ENCODE assay signal across 23 cellular contexts in genomic region chr3:58507356-58508062, GRCh38. TPM values are rescaled to one million over a fixed set of nuclear protein-coding genes. Genes with fewer than 3 reads are reported as not detected.
DNase-seq lines count a peak whose midpoint lies in the region; ATAC-seq and TF ChIP-seq lines count a peak whose summit lies in the region.
"Had no signal": no experiment of that assay in that cellular context is flagged by ENCODE, and none has a peak within 500 bp of the region (broad histone marks: within the 10 kb centered on the region; RNA-seq: fewer than 3 reads in every experiment).

No MANE protein-coding gene starts in this region.

- ATAC-seq in left cardiac atrium: no peak
- ATAC-seq: A549, HCT116, HepG2 had no signal

- no peak overlapping the region for H2BK15ac ChIP-seq in mesenchymal stem cell (ENCODE audit: low read depth, poor library complexity, severe bottlenecking)

- no peak overlapping the region for H3K23ac ChIP-seq in mesenchymal stem cell (ENCODE audit: low read length in 2 of 2)

- WGBS in mesenchymal stem cell: 92% methylated on average over 1 of the region's 2 CpGs
- WGBS in esophagus muscularis mucosa: 61% methylated on average over 2 of the region's 2 CpGs

- H3K9me3 Mint-ChIP-seq in nephron: no peaks in the 10 kb centered on the region
- H3K9me3 Mint-ChIP-seq: CD14-positive monocyte; CD4-positive, alpha-beta memory T cell; HFFc6; IgD-negative memory B cell had no signal

- peak overlapping the region in 2 of 3 experiments; percentile 8 to 35 for H3K27ac Mint-ChIP-seq in nephron
- H3K27ac Mint-ChIP-seq: CD14-positive monocyte; CD4-positive, alpha-beta memory T cell; HFFc6; IgD-negative memory B cell had no signal

- H2BK12ac ChIP-seq in mesenchymal stem cell (ENCODE audit: low read length in 2 of 2): no peak overlapping the region

- H2BK5ac ChIP-seq in mesenchymal stem cell (ENCODE audit: low read depth, low read length, poor library complexity, severe bottlenecking): no peak overlapping the region

- no peak overlapping the region for H3K9ac ChIP-seq in mesenchymal stem cell (ENCODE audit: low read length)
- H3K9ac ChIP-seq: BLaER1 had no signal

- no peak overlapping the region for H3K18ac ChIP-seq in mesenchymal stem cell (ENCODE audit: low read depth in 1 of 2, low read length in 2 of 2)

- H3K4me1 ChIP-seq in right atrium auricular region: no peaks in the 10 kb centered on the region
- H3K4me1 ChIP-seq in mesenchymal stem cell (ENCODE audit: control insufficient read depth, insufficient read depth, low read depth, low read length): no peaks in the 10 kb centered on the region
- H3K4me1 ChIP-seq in esophagus muscularis mucosa: peaks cover 0 to 11% (median 7%) of the 10 kb centered on the region in 4 donors
- H3K4me1 ChIP-seq: A549 had no signal

- no peak overlapping the region for H3K4me2 ChIP-seq in mesenchymal stem cell (ENCODE audit: low read length, poor library complexity, severe bottlenecking)
- H3K4me2 ChIP-seq: A549, BLaER1 had no signal

- H2AK5ac ChIP-seq in mesenchymal stem cell (ENCODE audit: low read length, severe bottlenecking): no peak overlapping the region

- H2AFZ ChIP-seq in mesenchymal stem cell (ENCODE audit: low read depth, low read length): no peak overlapping the region

- H3K27me3 ChIP-seq in right atrium auricular region (no peaks in the 10 kb centered on the region), mesenchymal stem cell (ENCODE audit: control insufficient read depth in 1 of 2, insufficient read depth in 1 of 2, low read length in 2 of 2) (no peaks in the 10 kb centered on the region), esophagus muscularis mucosa (no peaks in the 10 kb centered on the region)
- H3K27me3 ChIP-seq: BLaER1 had no signal

- TF ChIP-seq CTCF in right atrium auricular region (IDR thresholded peaks at IDR 0.05) (no peak), nephron (IDR thresholded peaks at IDR 0.05; ENCODE audit: unreplicated experiment in 3 of 3) (no peak), esophagus muscularis mucosa (IDR thresholded peaks at IDR 0.05) (no peak)

- H2BK120ac ChIP-seq in mesenchymal stem cell (ENCODE audit: low read depth, low read length): no peak overlapping the region

- TF ChIP-seq POLR2A in esophagus muscularis mucosa (IDR thresholded peaks at IDR 0.05; ENCODE audit: low read depth): no peak

- DNase-seq in right atrium auricular region (ENCODE audit: low spot score): peak; percentile 0
- no peak for DNase-seq in left cardiac atrium
- peak; percentile 20 for DNase-seq in islet precursor cell
- DNase-seq in T-helper 1 cell: no peak
- DNase-seq in mesenchymal stem cell: no peak
- no peak for DNase-seq in esophagus muscularis mucosa (ENCODE audit: extremely low spot score)
- DNase-seq: AML-193; CD4-positive, alpha-beta memory T cell; DMS153; DMS79; GDM1; GOT3; H7; HFFc6 had no signal

- H3K36me3 Mint-ChIP-seq in nephron (ENCODE audit: low read depth): peaks cover 24% of the 10 kb centered on the region
- H3K36me3 Mint-ChIP-seq: IgD-negative memory B cell had no signal

- H3K9me3 ChIP-seq in right atrium auricular region: no peaks in the 10 kb centered on the region
- no peaks in the 10 kb centered on the region for H3K9me3 ChIP-seq in mesenchymal stem cell (ENCODE audit: control insufficient read depth, low read length)
- H3K9me3 ChIP-seq in esophagus muscularis mucosa: no peaks in the 10 kb centered on the region
- H3K9me3 ChIP-seq: A549, BLaER1 had no signal

- H3K4ac ChIP-seq in mesenchymal stem cell (ENCODE audit: low read depth in 1 of 2, low read length in 2 of 2): no peak overlapping the region

- H3K4me3 ChIP-seq in right atrium auricular region (no peak overlapping the region), mesenchymal stem cell (ENCODE audit: insufficient read depth in 1 of 2, low read depth in 1 of 2, low read length in 2 of 2) (no peak overlapping the region), esophagus muscularis mucosa (no peak overlapping the region)
- H3K4me3 ChIP-seq: A549, BLaER1 had no signal

- H4K8ac ChIP-seq in mesenchymal stem cell (ENCODE audit: low read length): no peak overlapping the region

- intact Hi-C loops in left cardiac atrium (cut with DNase I) (no loop called here), esophagus muscularis mucosa (cut with DNase I) (no loop called here)

- H3K27ac ChIP-seq in right atrium auricular region: no peak overlapping the region
- no peak overlapping the region for H3K27ac ChIP-seq in mesenchymal stem cell (ENCODE audit: low read length, poor library complexity, severe bottlenecking)
- H3K27ac ChIP-seq in esophagus muscularis mucosa (replicated peaks in 1 of 4): no peak overlapping the region
- H3K27ac ChIP-seq: 22Rv1, A549, BLaER1, HL-60 had no signal

- TF ChIP-seq EP300 in esophagus muscularis mucosa (IDR thresholded peaks at IDR 0.05): no peak

- peaks cover 19% of the 10 kb centered on the region for H3K4me1 Mint-ChIP-seq in nephron

- no peak overlapping the region for H3K14ac ChIP-seq in mesenchymal stem cell (ENCODE audit: low read length in 2 of 2)

- no peak overlapping the region for H4K91ac ChIP-seq in mesenchymal stem cell (ENCODE audit: low read length)

- H3K36me3 ChIP-seq in right atrium auricular region (peaks cover 53% of the 10 kb centered on the region), mesenchymal stem cell (ENCODE audit: control insufficient read depth in 1 of 2, insufficient read depth in 2 of 2, low read depth in 1 of 2, low read length in 2 of 2) (peaks cover 0 to 82% of the 10 kb centered on the region in 2 experiments), esophagus muscularis mucosa (peaks cover 2 to 64% (median 48%) of the 10 kb centered on the region in 4 donors)
- H3K36me3 ChIP-seq: BLaER1 had no signal

- no peaks in the 10 kb centered on the region for H3K27me3 Mint-ChIP-seq in nephron (ENCODE audit: low read depth)
- H3K27me3 Mint-ChIP-seq: CD4-positive, alpha-beta memory T cell; IgD-negative memory B cell had no signal

- H3K4me3 Mint-ChIP-seq in nephron: no peak overlapping the region
- H3K4me3 Mint-ChIP-seq: CD14-positive monocyte; CD4-positive, alpha-beta memory T cell; HFFc6; IgD-negative memory B cell had no signal

- H3K79me1 ChIP-seq in mesenchymal stem cell (replicated peaks; ENCODE audit: low read length, poor library complexity, severe bottlenecking): no peaks in the 10 kb centered on the region

RNA-seq across cellular contexts. Expression of gene KCTD6, which starts 15.6 kb away (rescaled TPM):
- total RNA-seq in right atrium auricular region (10 to 100 TPM in 1 of 2 donors, 1 to 10 TPM in 1; 9.5 to 10.6 TPM), left cardiac atrium (1 to 10 TPM; 5.3 to 7.1 TPM), esophagus muscularis mucosa (10 to 100 TPM; 13.6 to 16.8 (median 15.1) TPM)
- 5.4 TPM for polyA plus RNA-seq in mesenchymal stem cell (2013, experiment 1 of 2)
- 5.7 TPM for polyA plus RNA-seq in mesenchymal stem cell (2013, experiment 2 of 2)

RNA-seq across cellular contexts. Expression of gene ACOX2, which starts 29.5 kb away (rescaled TPM):
- 10 to 100 TPM; 11.5 to 30.2 TPM for total RNA-seq in right atrium auricular region
- total RNA-seq in left cardiac atrium: 10 to 100 TPM; 20.1 to 28.2 TPM
- 3.2 TPM for polyA plus RNA-seq in mesenchymal stem cell (2013, experiment 1 of 2)
- polyA plus RNA-seq in mesenchymal stem cell (2013, experiment 2 of 2): 3.6 TPM
- 10 to 100 TPM; 18.3 to 28.9 (median 20.2) TPM for total RNA-seq in esophagus muscularis mucosa
- total RNA-seq: CD4-positive, alpha-beta memory T cell had no signal
- polyA plus RNA-seq: CD4-positive, alpha-beta memory T cell; IgD-negative memory B cell had no signal

Comparison
In these comparisons a context has a peak if more than half of its experiments do, and no peak if none do; other contexts are left out.
1. DNase-seq: peak in right atrium auricular region (single experiment) and islet precursor cell (single experiment); none in left cardiac atrium (single experiment), T-helper 1 cell (0 of 5), mesenchymal stem cell (single experiment) and esophagus muscularis mucosa (single experiment).